In genomic region chr2:88188741-88189140, GRCh38 we compare ENCODE assay signal across 19 cellular contexts. TPM values are rescaled to one million over a fixed set of nuclear protein-coding genes. Genes with fewer than 3 reads are reported as not detected.
DNase-seq lines count a peak whose midpoint lies in the region; ATAC-seq and TF ChIP-seq lines count a peak whose summit lies in the region.
"Had no signal": no experiment of that assay in that cellular context is flagged by ENCODE, and none has a peak within 500 bp of the region (broad histone marks: within the 10 kb centered on the region; RNA-seq: fewer than 3 reads in every experiment).

No MANE protein-coding gene starts in this region.

- peaks cover 6% of the 10 kb centered on the region for H3K36me3 Mint-ChIP-seq in activated naive CD4-positive, alpha-beta T cell treated with anti-CD3 and anti-CD28 coated beads for 36 hours (ENCODE audit: low read depth)

- TF ChIP-seq CTCF in BE2C (IDR thresholded peaks at IDR 0.05; ENCODE audit: low read depth, low read length): no peak

- H3K4me3 ChIP-seq in BE2C (ENCODE audit: low read depth, low read length): no peak overlapping the region
- H3K4me3 ChIP-seq: heart right ventricle had no signal

- no peaks in the 10 kb centered on the region for H3K36me3 ChIP-seq in BE2C

- H3K27me3 Mint-ChIP-seq in activated naive CD4-positive, alpha-beta T cell treated with anti-CD3 and anti-CD28 coated beads for 36 hours (ENCODE audit: low read depth): peaks cover 4% of the 10 kb centered on the region

- H3K27me3 ChIP-seq in BE2C: no peaks in the 10 kb centered on the region

- H3K9me3 Mint-ChIP-seq in activated naive CD4-positive, alpha-beta T cell treated with anti-CD3 and anti-CD28 coated beads for 36 hours: peaks cover 5% of the 10 kb centered on the region
- H3K9me3 Mint-ChIP-seq: central memory CD8-positive, alpha-beta T cell had no signal

- intact Hi-C loops in activated naive CD4-positive, alpha-beta T cell treated with anti-CD3 and anti-CD28 coated beads for 36 hours (cut with micrococcal nuclease): no loop called here

- DNase-seq in activated naive CD4-positive, alpha-beta T cell treated with anti-CD3 and anti-CD28 coated beads for 36 hours: peak; percentile 51
- DNase-seq in activated naive CD4-positive, alpha-beta T cell (lab: John Stamatoyannopoulos, UW): no peak
- DNase-seq in NCI-H82 treated with DMSO at 0.1 percent for 48 hours (lab: John Stamatoyannopoulos, UW; ENCODE audit: unreplicated experiment): peak; percentile 22
- peak; percentile 55 for DNase-seq in renal cortical epithelial cell (ENCODE audit: low read depth)
- no peak for DNase-seq in BE2C
- DNase-seq in RPMI8226: no peak
- DNase-seq: activated B cell treated with CpG ODN at 0.5 μM for 24 hours; activated CD8-positive, alpha-beta memory T cell treated with anti-CD3 and anti-CD28 coated beads for 24 hours; CD4-positive, alpha-beta memory T cell; DND-41; heart right ventricle; immature natural killer cell; NCI-H510A treated with DMSO at 0.1 percent for 48 hours; retina; SHP77 treated with DMSO at 0.1 percent for 48 hours; stimulated activated CD4-positive, alpha-beta T cell treated with anti-CD3 and anti-CD28 coated beads, Interleukin-12 subunit alpha, Interleukin-12 subunit beta, amount 100 ng/mL, for 4 hours had no signal

- no peak overlapping the region for H3K4me3 Mint-ChIP-seq in activated naive CD4-positive, alpha-beta T cell treated with anti-CD3 and anti-CD28 coated beads for 36 hours
- H3K4me3 Mint-ChIP-seq: activated B cell treated with CpG ODN at 0.5 μM for 24 hours; CD4-positive, alpha-beta memory T cell; central memory CD8-positive, alpha-beta T cell; immature natural killer cell had no signal

- no peaks in the 10 kb centered on the region for H3K9me3 ChIP-seq in BE2C

- no peaks in the 10 kb centered on the region for H3K4me1 ChIP-seq in BE2C
- H3K4me1 ChIP-seq: heart right ventricle had no signal

- CTCF ChIA-PET in activated naive CD4-positive, alpha-beta T cell treated with anti-CD3 and anti-CD28 coated beads for 36 hours (lab: Charles Lee): interaction anchor here (2.6 to 4.2 kb wide), 2 partner anchors 128 to 129 kb away, joined by 10 to 25 read pairs; no protein-coding TSS in a partner anchor

- no peak overlapping the region for H3K27ac Mint-ChIP-seq in activated naive CD4-positive, alpha-beta T cell treated with anti-CD3 and anti-CD28 coated beads for 36 hours
- H3K27ac Mint-ChIP-seq: activated B cell treated with CpG ODN at 0.5 μM for 24 hours; CD4-positive, alpha-beta memory T cell; immature natural killer cell had no signal

- H3K4me1 Mint-ChIP-seq in activated naive CD4-positive, alpha-beta T cell treated with anti-CD3 and anti-CD28 coated beads for 36 hours (ENCODE audit: low read depth): peaks cover 16% of the 10 kb centered on the region

- ATAC-seq in esophagus mucosa: peak; percentile 93
- ATAC-seq in GM19463 (IDR thresholded peaks at IDR 0.05; ENCODE audit: unreplicated experiment): no peak

RNA-seq across cellular contexts. Expression of gene THNSL2, which starts 18.6 kb away (rescaled TPM):
- total RNA-seq in activated naive CD4-positive, alpha-beta T cell treated with anti-CD3 and anti-CD28 coated beads for 36 hours: under 1 TPM; 0.10 to 0.21 TPM
- total RNA-seq in esophagus mucosa (6.5 TPM), renal cortical epithelial cell (1.9 and 14.2 TPM in 2 replicates)
- polyA plus RNA-seq in BE2C (2012; ENCODE audit: insufficient read depth, insufficient read length, low read depth): 3.1 TPM

Comparison
In these comparisons a context has a peak if more than half of its experiments do, and no peak if none do; other contexts are left out.
1. DNase-seq: peak in activated naive CD4-positive, alpha-beta T cell treated with anti-CD3 and anti-CD28 coated beads for 36 hours (single experiment), NCI-H82 treated with DMSO at 0.1 percent for 48 hours (single experiment) and renal cortical epithelial cell (single experiment); none in activated naive CD4-positive, alpha-beta T cell (0 of 4), BE2C (single experiment) and RPMI8226 (single experiment).